10 cellular contexts compared by ENCODE assay signal in genomic region chr1:21975296-21975695, GRCh38. TPM values are rescaled to one million over a fixed set of nuclear protein-coding genes. Genes with fewer than 3 reads are reported as not detected.
DNase-seq lines count a peak whose midpoint lies in the region; ATAC-seq, FAIRE-seq and TF ChIP-seq lines count a peak whose summit lies in the region.
"Not testable (repeated sequence)": the region's sequence is repeated elsewhere in the genome, so short reads cannot be mapped to it uniquely, and the experiment has no call there.
"Had no signal": no experiment of that assay in that cellular context is flagged by ENCODE, and none has a peak within 500 bp of the region (broad histone marks: within the 10 kb centered on the region; RNA-seq: fewer than 3 reads in every experiment).

No MANE protein-coding gene starts in this region.

- H3K4me1 ChIP-seq in body of pancreas (peaks cover 52% of the 10 kb centered on the region), endothelial cell of umbilical vein (ENCODE audit: control insufficient read depth, extremely low read depth, insufficient read depth, low read length) (peaks cover 26% of the 10 kb centered on the region)
- not testable (repeated sequence) for H3K4me1 ChIP-seq in H1 (replicated peaks in 1 of 4; ENCODE audit: control insufficient read depth in 3 of 4, insufficient read depth in 4 of 4, low read length in 3 of 4); neural progenitor cell; sigmoid colon

- H3K27ac Mint-ChIP-seq in neural progenitor cell = not testable (repeated sequence)

- not testable (repeated sequence) for H3K9me1 ChIP-seq in endothelial cell of umbilical vein (replicated peaks; ENCODE audit: control insufficient read depth, extremely low read depth, insufficient read depth, low read length)

- H3K36me3 ChIP-seq in body of pancreas (replicated peaks in 1 of 2; ENCODE audit: insufficient read depth in 1 of 2, low read depth in 2 of 2); H1 (ENCODE audit: control insufficient read depth in 2 of 4, insufficient read depth in 4 of 4, low read length in 3 of 4); endothelial cell of umbilical vein (ENCODE audit: control insufficient read depth in 2 of 2, extremely low read depth in 1 of 2, insufficient read depth in 2 of 2, low read length in 2 of 2); neural progenitor cell; sigmoid colon: not testable (repeated sequence)

- not testable (repeated sequence) for H3K4me3 ChIP-seq in body of pancreas; H1 (ENCODE audit: extremely low read depth in 1 of 4, insufficient read depth in 2 of 4, low read depth in 3 of 4, low read length in 4 of 4); endothelial cell of umbilical vein (replicated peaks in 1 of 3; ENCODE audit: insufficient read depth in 1 of 3, low read depth in 1 of 3, low read length in 3 of 3); neural progenitor cell; sigmoid colon

- dilution Hi-C loops in endothelial cell of umbilical vein (cut with MboI; ENCODE audit: extremely low pct_ligation_motif_present, low sequenced_read_pairs) = not testable (repeated sequence)

- not testable (repeated sequence) for H4K5ac ChIP-seq in H1 (ENCODE audit: insufficient read length, low read depth, low read length)

- H3K23me2 ChIP-seq in H1 (ENCODE audit: low read depth, low read length) = not testable (repeated sequence)

- H3K9me3 ChIP-seq in body of pancreas; H1 (ENCODE audit: insufficient read depth in 2 of 2, low read depth in 1 of 2, low read length in 1 of 2); endothelial cell of umbilical vein (replicated peaks; ENCODE audit: control insufficient read depth, insufficient read depth, low read length); neural progenitor cell (ENCODE audit: low read depth); sigmoid colon: not testable (repeated sequence)

- intact Hi-C loops in body of pancreas (cut with DNase I); sigmoid colon (cut with DNase I): not testable (repeated sequence)
- intact Hi-C loops in endothelial cell of umbilical vein (cut with micrococcal nuclease) = loop anchor here (2.0 kb wide), 1 partner anchor 64 kb away; no protein-coding TSS in a partner anchor

- not testable (repeated sequence) for H3K4me2 ChIP-seq in H1 (ENCODE audit: insufficient read depth in 1 of 2, low read depth in 2 of 2, low read length in 2 of 2); endothelial cell of umbilical vein (ENCODE audit: insufficient read depth, low read length); neural progenitor cell

- peak overlapping the region; percentile 29; the same call in 1 of the 2 replicates for H2BK15ac ChIP-seq in H1 (ENCODE audit: low read length)

- TF ChIP-seq CTCF in body of pancreas (IDR thresholded peaks at IDR 0.05); H1 (IDR thresholded peaks at IDR 0.05; ENCODE audit: control extremely low read depth in 1 of 3, insufficient read depth in 1 of 3, low read depth in 1 of 3, low read length in 3 of 3); endothelial cell of umbilical vein (IDR thresholded peaks at IDR 0.05; ENCODE audit: extremely low read depth in 1 of 2, insufficient read depth in 1 of 2, low read depth in 1 of 2, low read length in 2 of 2); neural progenitor cell (IDR thresholded peaks at IDR 0.05); sigmoid colon (IDR thresholded peaks at IDR 0.05): not testable (repeated sequence)

- not testable (repeated sequence) for H2BK12ac ChIP-seq in H1 (ENCODE audit: low read depth, low read length)

- not testable (repeated sequence) for H3K27me3 ChIP-seq in body of pancreas; H1 (replicated peaks in 1 of 4; ENCODE audit: control insufficient read depth in 3 of 4, extremely low read depth in 1 of 4, insufficient read depth in 3 of 4, low read length in 3 of 4); endothelial cell of umbilical vein (ENCODE audit: control insufficient read depth in 2 of 2, insufficient read depth in 2 of 2, low read length in 2 of 2); neural progenitor cell; sigmoid colon

- H3F3A ChIP-seq in neural progenitor cell (ENCODE audit: low read depth) = not testable (repeated sequence)

- H3K27ac ChIP-seq in body of pancreas (peak overlapping the region; percentile 84 to 97 (median 92)), endothelial cell of umbilical vein (ENCODE audit: insufficient read depth, low read depth, low read length) (peak overlapping the region; percentile 96)
- not testable (repeated sequence) for H3K27ac ChIP-seq in H1 (ENCODE audit: low read depth, low read length); neural progenitor cell; sigmoid colon

- peak overlapping the region; percentile 21 for H3K4me3 Mint-ChIP-seq in neural progenitor cell

- FAIRE-seq in H1 (lab: Jason Lieb, UNC) = not testable (repeated sequence)
- peak; percentile 21 for FAIRE-seq in endothelial cell of umbilical vein (lab: Jason Lieb, UNC)

- H2AK5ac ChIP-seq in H1 (ENCODE audit: low read depth, low read length) = not testable (repeated sequence)

- H3K9ac ChIP-seq in H1 (replicated peaks in 1 of 4; ENCODE audit: extremely low read depth in 1 of 4, low read depth in 3 of 4, low read length in 3 of 4); endothelial cell of umbilical vein (replicated peaks; ENCODE audit: extremely low read depth, insufficient read depth, low read length); neural progenitor cell: not testable (repeated sequence)

- 35 to 49% methylated on average over 9 of the region's 9 CpGs for WGBS in body of pancreas, 2 donors
- 86% methylated on average over 6 of the region's 9 CpGs; no CpG with 5 or more reads in 1 of the 2 experiments for WGBS in H1 (ENCODE audit: extremely low coverage in 1 of 2, insufficient coverage in 1 of 2, insufficient read length in 1 of 2, insufficient replicate concordance in 2 of 2, low coverage in 1 of 2, low lambda C conversion rate in 2 of 2, missing lambda C conversion rate in 1 of 2), 2 experiments
- whole genome bisulfite sequencing in sigmoid colon, 2 donors = 66 to 87% methylated on average over 9 of the region's 9 CpGs

- not testable (repeated sequence) for ATAC-seq in body of pancreas

- H3K14ac ChIP-seq in H1 (ENCODE audit: insufficient read length) = not testable (repeated sequence)

- not testable (repeated sequence) for H3K79me2 ChIP-seq in H1 (ENCODE audit: control insufficient read depth in 1 of 2, insufficient read depth in 2 of 2, low read length in 2 of 2); endothelial cell of umbilical vein (ENCODE audit: control insufficient read depth, insufficient read depth, low read length); neural progenitor cell (ENCODE audit: low read depth)

- H3K36me3 Mint-ChIP-seq in neural progenitor cell = not testable (repeated sequence)

- not testable (repeated sequence) for H3K9me3 Mint-ChIP-seq in neural progenitor cell

- not testable (repeated sequence) for TF ChIP-seq RAD21 in H1 (IDR thresholded peaks at IDR 0.05 in 1 of 2, conservative IDR thresholded peaks at IDR 0.05 in 1 of 2; ENCODE audit: low read depth in 2 of 2, low read length in 2 of 2)

- not testable (repeated sequence) for H3K56ac ChIP-seq in H1 (replicated peaks; ENCODE audit: insufficient read length, low read depth, low read length)

- POLR2A ChIA-PET in H1 (lab: Charles Lee; ENCODE audit: partially characterized antibody); endothelial cell of umbilical vein (lab: Charles Lee): not testable (repeated sequence)

- H3K27me3 Mint-ChIP-seq in neural progenitor cell (ENCODE audit: insufficient read depth, low read depth) = not testable (repeated sequence)

- TF ChIP-seq POLR2A in body of pancreas (IDR thresholded peaks at IDR 0.05); H1 (IDR thresholded peaks at IDR 0.05; ENCODE audit: control extremely low read depth in 1 of 2, low read depth in 2 of 2, low read length in 2 of 2); endothelial cell of umbilical vein (IDR thresholded peaks at IDR 0.05; ENCODE audit: low read depth, low read length); sigmoid colon (IDR thresholded peaks at IDR 0.05): not testable (repeated sequence)

- not testable (repeated sequence) for H3K4me1 Mint-ChIP-seq in neural progenitor cell

- not testable (repeated sequence) for H2BK20ac ChIP-seq in H1 (ENCODE audit: low read length)

- H4K20me1 ChIP-seq in H1 (replicated peaks in 1 of 2; ENCODE audit: control insufficient read depth in 1 of 2, insufficient read depth in 2 of 2, low read length in 2 of 2); endothelial cell of umbilical vein (replicated peaks; ENCODE audit: control insufficient read depth, extremely low read depth, insufficient read depth, low read length); neural progenitor cell (ENCODE audit: low read depth): not testable (repeated sequence)

- not testable (repeated sequence) for H4K8ac ChIP-seq in H1 (ENCODE audit: extremely low read depth, insufficient read depth, low read length)

- not testable (repeated sequence) for H3K23ac ChIP-seq in H1 (ENCODE audit: insufficient read length)

- TSS peak; percentile 71 for BruUV-seq in endothelial cell of umbilical vein (replicated peaks; lab: Mats Ljungman, UMichigan)

- H4K91ac ChIP-seq in H1 (replicated peaks; ENCODE audit: insufficient read length, low read length) = not testable (repeated sequence)

- CTCF ChIA-PET in H1 (lab: Charles Lee; ENCODE audit: partially characterized antibody); endothelial cell of umbilical vein (lab: Charles Lee): not testable (repeated sequence)

- H2BK5ac ChIP-seq in H1 (ENCODE audit: low read depth, low read length) = not testable (repeated sequence)

- not testable (repeated sequence) for H3K4ac ChIP-seq in H1 (replicated peaks; ENCODE audit: insufficient read length, low read depth, low read length)

- not testable (repeated sequence) for H2BK120ac ChIP-seq in H1 (replicated peaks; ENCODE audit: low read depth, low read length)

- not testable (repeated sequence) for H3K79me1 ChIP-seq in H1 (ENCODE audit: low read depth, low read length)

- H3K18ac ChIP-seq in H1 (ENCODE audit: extremely low read depth, low read length) = not testable (repeated sequence)

- TF ChIP-seq EP300 in H1 (IDR thresholded peaks at IDR 0.05; ENCODE audit: borderline replicate concordance in 1 of 2, low read depth in 2 of 2, low read length in 2 of 2); sigmoid colon (IDR thresholded peaks at IDR 0.05): not testable (repeated sequence)

- H2AFZ ChIP-seq in H1 (ENCODE audit: low read length); endothelial cell of umbilical vein (ENCODE audit: low read depth, low read length); neural progenitor cell (replicated peaks): not testable (repeated sequence)

- DNase-seq in body of pancreas (peak in 3 of 4 donors; percentile 40 to 65 (median 54)), sigmoid colon (peak; percentile 14)
- DNase-seq in H1 (ENCODE audit: low read depth in 1 of 2, low spot score in 2 of 2); endothelial cell of umbilical vein (ENCODE audit: low read depth, low spot score); neural progenitor cell (ENCODE audit: low spot score): not testable (repeated sequence)

RNA-seq across cellular contexts. Expression of gene CELA3B, which starts 1.5 kb away (rescaled TPM):
- total RNA-seq in body of pancreas (over 10,000 TPM; 12,815 to 27,120 TPM), endothelial cell of umbilical vein (0.48 TPM in 1 of 2 replicates, not detected in the other), neural progenitor cell (ENCODE audit: low replicate concordance) (not detected in 2 replicates), sigmoid colon (not detected)
- total RNA-seq in H1 (2021; fragmentation: NEBNext Ultra II Directional; extraction: Animal tissue kit (Norgen Biotek cat#: 25700)) = not detected in 2 replicates
- polyA plus RNA-seq in H1 (2011; rRNA removed) (not detected in 2 replicates), endothelial cell of umbilical vein (0.30 and 0.32 TPM in 2 replicates), sigmoid colon (1 to 10 TPM in 2 of 3 donors, under 1 TPM in 1; 0.20 to 6.9 (median 6.0) TPM)
- polyA plus RNA-seq in H1 (2011; cell fraction: cytosol; rRNA removed) = not detected
- not detected for polyA plus RNA-seq in H1 (2011; cell fraction: nucleus; rRNA removed)
- not detected in 4 replicates for polyA plus RNA-seq in H1 (2012, experiment 1 of 2)
- polyA plus RNA-seq in H1 (2012, experiment 2 of 2) = not detected
- not detected for polyA plus RNA-seq in H1 (2013, experiment 1 of 2)
- polyA plus RNA-seq in H1 (2013, experiment 2 of 2) = not detected
- not detected in 2 replicates for polyA minus RNA-seq in H1 (2011; rRNA and poly(A)+ RNA removed)
- polyA minus RNA-seq in H1 (2011; cell fraction: cytosol; rRNA and poly(A)+ RNA removed) = not detected
- polyA minus RNA-seq in H1 (2011; cell fraction: nucleus; rRNA and poly(A)+ RNA removed) = not detected
- 0.10 and 0.20 TPM in 2 replicates for polyA plus RNA-seq in endothelial cell of umbilical vein (2011; cell fraction: cytosol; rRNA removed)
- 0.25 and 0.29 TPM in 2 replicates for polyA plus RNA-seq in endothelial cell of umbilical vein (2011; cell fraction: nucleus; rRNA removed)
- not detected in 2 replicates for polyA plus RNA-seq in endothelial cell of umbilical vein (2012)
- 0.39 TPM in 1 of 2 replicates, not detected in the other for polyA minus RNA-seq in endothelial cell of umbilical vein
- not detected for polyA minus RNA-seq in endothelial cell of umbilical vein (2011; cell fraction: cytosol; rRNA and poly(A)+ RNA removed)
- polyA minus RNA-seq in endothelial cell of umbilical vein (2011; cell fraction: nucleus; rRNA and poly(A)+ RNA removed) = 1.5 TPM in 1 of 2 replicates, not detected in the other
- total RNA-seq: A172; A673; CD4-positive, alpha-beta memory T cell; H7 had no signal
- polyA plus RNA-seq: BJ; CD4-positive, alpha-beta memory T cell had no signal

RNA-seq across cellular contexts. Expression of gene CELA3A, which starts 26.2 kb away (rescaled TPM):
- total RNA-seq in body of pancreas (over 10,000 TPM; 37,316 to 51,622 TPM), endothelial cell of umbilical vein (not detected in 2 replicates), neural progenitor cell (ENCODE audit: low replicate concordance) (not detected in 2 replicates), sigmoid colon (not detected)
- total RNA-seq in H1 (2021; fragmentation: NEBNext Ultra II Directional; extraction: Animal tissue kit (Norgen Biotek cat#: 25700)) = not detected in 2 replicates
- polyA plus RNA-seq in H1 (2011; rRNA removed) (0.09 TPM in 1 of 2 replicates, not detected in the other), endothelial cell of umbilical vein (0.35 TPM in 1 of 2 replicates, not detected in the other), sigmoid colon (10 to 100 TPM in 1 of 3 donors, 1 to 10 TPM in 1, under 1 TPM in 1; 0.54 to 13.8 (median 6.0) TPM)
- not detected for polyA plus RNA-seq in H1 (2011; cell fraction: cytosol; rRNA removed)
- polyA plus RNA-seq in H1 (2011; cell fraction: nucleus; rRNA removed) = not detected
- not detected in 4 replicates for polyA plus RNA-seq in H1 (2012, experiment 1 of 2)
- polyA plus RNA-seq in H1 (2012, experiment 2 of 2) = not detected
- polyA plus RNA-seq in H1 (2013, experiment 1 of 2) = not detected
- not detected for polyA plus RNA-seq in H1 (2013, experiment 2 of 2)
- not detected in 2 replicates for polyA minus RNA-seq in H1 (2011; rRNA and poly(A)+ RNA removed)
- not detected for polyA minus RNA-seq in H1 (2011; cell fraction: cytosol; rRNA and poly(A)+ RNA removed)
- polyA minus RNA-seq in H1 (2011; cell fraction: nucleus; rRNA and poly(A)+ RNA removed) = not detected
- 0.16 and 0.43 TPM in 2 replicates for polyA plus RNA-seq in endothelial cell of umbilical vein (2011; cell fraction: cytosol; rRNA removed)
- polyA plus RNA-seq in endothelial cell of umbilical vein (2011; cell fraction: nucleus; rRNA removed) = 0.26 TPM in 1 of 2 replicates, not detected in the other
- polyA plus RNA-seq in endothelial cell of umbilical vein (2012) = not detected in 2 replicates
- polyA minus RNA-seq in endothelial cell of umbilical vein = not detected in 2 replicates
- polyA minus RNA-seq in endothelial cell of umbilical vein (2011; cell fraction: cytosol; rRNA and poly(A)+ RNA removed) = not detected
- polyA minus RNA-seq in endothelial cell of umbilical vein (2011; cell fraction: nucleus; rRNA and poly(A)+ RNA removed) = not detected in 2 replicates
- total RNA-seq: A172; A673; CD4-positive, alpha-beta memory T cell; H7 had no signal
- polyA plus RNA-seq: BJ; CD4-positive, alpha-beta memory T cell had no signal

RNA-seq across cellular contexts. Expression of gene HSPG2, which starts 38.2 kb away (rescaled TPM):
- 100 to 1,000 TPM in 1 of 2 donors, 10 to 100 TPM in 1; 87.7 to 179 TPM for total RNA-seq in body of pancreas
- total RNA-seq in H1 (2021; fragmentation: NEBNext Ultra II Directional; extraction: Animal tissue kit (Norgen Biotek cat#: 25700)) = 108 and 111 TPM in 2 replicates
- 17.8 and 27.7 TPM in 2 replicates for polyA plus RNA-seq in H1 (2011; rRNA removed)
- 17.0 TPM for polyA plus RNA-seq in H1 (2011; cell fraction: cytosol; rRNA removed)
- 113 TPM for polyA plus RNA-seq in H1 (2011; cell fraction: nucleus; rRNA removed)
- polyA plus RNA-seq in H1 (2012, experiment 1 of 2) = 41.0 to 91.2 TPM (median 79.8 TPM) in 4 replicates
- polyA plus RNA-seq in H1 (2012, experiment 2 of 2) = 63.7 TPM
- polyA plus RNA-seq in H1 (2013, experiment 1 of 2) = 65.5 TPM
- 40.5 TPM for polyA plus RNA-seq in H1 (2013, experiment 2 of 2)
- 27.8 and 28.3 TPM in 2 replicates for polyA minus RNA-seq in H1 (2011; rRNA and poly(A)+ RNA removed)
- 68.4 TPM for polyA minus RNA-seq in H1 (2011; cell fraction: cytosol; rRNA and poly(A)+ RNA removed)
- polyA minus RNA-seq in H1 (2011; cell fraction: nucleus; rRNA and poly(A)+ RNA removed) = 87.7 TPM
- total RNA-seq in endothelial cell of umbilical vein = 3,499 and 3,960 TPM in 2 replicates
- 734 and 849 TPM in 2 replicates for polyA plus RNA-seq in endothelial cell of umbilical vein
- polyA plus RNA-seq in endothelial cell of umbilical vein (2011; cell fraction: cytosol; rRNA removed) = 751 and 1,165 TPM in 2 replicates
- 1,616 and 1,967 TPM in 2 replicates for polyA plus RNA-seq in endothelial cell of umbilical vein (2011; cell fraction: nucleus; rRNA removed)
- 1,500 and 2,412 TPM in 2 replicates for polyA plus RNA-seq in endothelial cell of umbilical vein (2012)
- 1,494 and 1,598 TPM in 2 replicates for polyA minus RNA-seq in endothelial cell of umbilical vein
- polyA minus RNA-seq in endothelial cell of umbilical vein (2011; cell fraction: cytosol; rRNA and poly(A)+ RNA removed) = 16.5 TPM
- polyA minus RNA-seq in endothelial cell of umbilical vein (2011; cell fraction: nucleus; rRNA and poly(A)+ RNA removed) = 1,216 and 2,140 TPM in 2 replicates
- total RNA-seq in neural progenitor cell (ENCODE audit: low replicate concordance) = 6.9 and 23.6 TPM in 2 replicates
- 100 to 1,000 TPM in 3 of 4 donors, 10 to 100 TPM in 1; 66.3 to 761 (median 213) TPM for total RNA-seq in sigmoid colon
- 100 to 1,000 TPM in 1 of 3 donors, 10 to 100 TPM in 1, 1 to 10 TPM in 1; 6.0 to 104 (median 10.4) TPM for polyA plus RNA-seq in sigmoid colon
- polyA plus RNA-seq: CD4-positive, alpha-beta memory T cell had no signal

Comparison
In these comparisons a context has a peak if more than half of its experiments do, and no peak if none do; other contexts are left out.
1. RNA of gene CELA3B, which starts 1.5 kb away (total RNA-seq): 12,815 to 27,120 TPM in body of pancreas; 0.48 TPM in endothelial cell of umbilical vein, not detected in H1, not detected in neural progenitor cell and not detected in sigmoid colon; every median in the first group is over 1,000 times any median in the second.
2. RNA of gene CELA3A, which starts 26.2 kb away (total RNA-seq): 37,316 to 51,622 TPM in body of pancreas; not detected in H1, not detected in endothelial cell of umbilical vein, not detected in neural progenitor cell and not detected in sigmoid colon; every median in the first group is over 1,000 times any median in the second.